Comparison of ENCODE assay signal across 8 cellular contexts in genomic region chr11:118434553-118435232, GRCh38. TPM values are rescaled to one million over a fixed set of nuclear protein-coding genes. Genes with fewer than 3 reads are reported as not detected.
A peak's percentile ranks its signal among the peaks of the same experiment; 100 is the strongest.
DNase-seq lines count a peak whose midpoint lies in the region; ATAC-seq and TF ChIP-seq lines count a peak whose summit lies in the region.

No MANE protein-coding gene starts in this region.

- peak; percentile 39 for DNase-seq in SW480 (ENCODE audit: low spot score)
- DNase-seq in astrocyte of the spinal cord (ENCODE audit: low read depth, low spot score): peak; percentile 36
- DNase-seq in iPS-NIHi11 (ENCODE audit: low spot score): peak; percentile 47

- peak overlapping the region; percentile 94 for H3K27ac ChIP-seq in C4-2B
- peak overlapping the region; percentile 93; the same call in 1 of the 2 replicates for H3K27ac ChIP-seq in HUES64 (ENCODE audit: low read depth, low read length)

- no peaks in the 10 kb centered on the region for H3K9me3 ChIP-seq in HUES64 (ENCODE audit: insufficient read depth, low read depth, low read length)
- H3K9me3 ChIP-seq in skeletal muscle satellite cell (replicated peaks; ENCODE audit: low read length): no peaks in the 10 kb centered on the region

- peak overlapping the region; percentile 85 for H3K9ac ChIP-seq in HUES64 (ENCODE audit: low read depth, low read length)
- H3K9ac ChIP-seq in skeletal muscle satellite cell (ENCODE audit: low read depth, low read length): peak overlapping the region; percentile 75

- TF ChIP-seq CTCF in C4-2B (conservative IDR thresholded peaks at IDR 0.05) (no peak), astrocyte of the spinal cord (IDR thresholded peaks at IDR 0.05; ENCODE audit: low read depth, low read length) (no peak)

- in situ Hi-C loops in astrocyte of the spinal cord (cut with HindIII; ENCODE audit: low sequenced_read_pairs): no loop called here

- H3K4me3 ChIP-seq in HUES64 (ENCODE audit: low read length) (peak overlapping the region; percentile 87), astrocyte of the spinal cord (ENCODE audit: low read depth, low read length) (peak overlapping the region; percentile 64), skeletal muscle satellite cell (ENCODE audit: low read length) (peak overlapping the region; percentile 87)

- H3K27me3 ChIP-seq in HUES64 (ENCODE audit: insufficient read depth, low read length) (peaks cover 7% of the 10 kb centered on the region), skeletal muscle satellite cell (ENCODE audit: control insufficient read depth, insufficient read depth, low read length) (no peaks in the 10 kb centered on the region)

- peak overlapping the region; percentile 98 for H3K4me2 ChIP-seq in skeletal muscle satellite cell (ENCODE audit: low read length)

- ATAC-seq in GM21723 (IDR thresholded peaks at IDR 0.05; ENCODE audit: unreplicated experiment) (no peak), HG03159 (IDR thresholded peaks at IDR 0.05; ENCODE audit: unreplicated experiment) (no peak)

- H3K4me1 ChIP-seq in HUES64 (ENCODE audit: insufficient read depth, low read length) (peaks cover 15% of the 10 kb centered on the region), skeletal muscle satellite cell (ENCODE audit: control insufficient read depth, insufficient read depth, low read length) (peaks cover 22% of the 10 kb centered on the region)

- 0% methylated on average over 35 of the region's 35 CpGs for WGBS in HUES64

- H3K36me3 ChIP-seq in HUES64 (ENCODE audit: insufficient read depth, low read length) (peaks cover 7% of the 10 kb centered on the region; the same call in 1 of the 2 replicates), skeletal muscle satellite cell (ENCODE audit: insufficient read depth, low read length) (no peaks in the 10 kb centered on the region)

RNA-seq across cellular contexts. Expression of gene KMT2A, which starts 1.6 kb away (rescaled TPM):
- polyA plus RNA-seq in HUES64 (2013, experiment 1 of 2): 21.2 TPM
- 19.8 TPM for polyA plus RNA-seq in HUES64 (2013, experiment 2 of 2)
- total RNA-seq in skeletal muscle satellite cell (2012; rRNA removed): 21.8 and 26.4 TPM in 2 replicates

RNA-seq across cellular contexts. Expression of gene ATP5MG, which starts 33.3 kb away (rescaled TPM):
- polyA plus RNA-seq in HUES64 (2013, experiment 1 of 2): 161 TPM
- polyA plus RNA-seq in HUES64 (2013, experiment 2 of 2): 197 TPM
- 33.2 and 36.5 TPM in 2 replicates for total RNA-seq in skeletal muscle satellite cell (2012; rRNA removed)
